In genomic region chr3:23950303-23950702, GRCh38 we compare ENCODE assay signal across 8 cellular contexts. TPM values are rescaled to one million over a fixed set of nuclear protein-coding genes. Genes with fewer than 3 reads are reported as not detected.
DNase-seq lines count a peak whose midpoint lies in the region; ATAC-seq, FAIRE-seq and TF ChIP-seq lines count a peak whose summit lies in the region.

No MANE protein-coding gene starts in this region.

- no TSS peak for BruUV-seq in Caco-2 (replicated peaks; lab: Mats Ljungman, UMichigan)

- H3K4me3 Mint-ChIP-seq in CD14-positive monocyte (peak overlapping the region; percentile 57 to 62), Caco-2 (ENCODE audit: unreplicated experiment) (no peak overlapping the region)

- intact Hi-C loops in CD14-positive monocyte (cut with micrococcal nuclease) (no loop called here), kidney (cut with DNase I) (no loop called here), Caco-2 (cut with micrococcal nuclease; ENCODE audit: unreplicated experiment) (no loop called here)

- peak; percentile 13 for ATAC-seq in GM21367 (IDR thresholded peaks at IDR 0.05; ENCODE audit: unreplicated experiment)

- H3K9me3 ChIP-seq in kidney (ENCODE audit: control insufficient read depth in 1 of 2, low read length in 2 of 2) (no peaks in the 10 kb centered on the region), Caco-2 (no peaks in the 10 kb centered on the region)

- H3K36me3 ChIP-seq in kidney (ENCODE audit: control insufficient read depth in 1 of 2, insufficient read depth in 2 of 2, low read length in 2 of 2): peaks cover 2 to 7% of the 10 kb centered on the region in 2 donors
- H3K36me3 ChIP-seq in Caco-2 (ENCODE audit: control insufficient read depth, insufficient read depth, low read length): no peaks in the 10 kb centered on the region

- H3K9me3 Mint-ChIP-seq in CD14-positive monocyte (no peaks in the 10 kb centered on the region), Caco-2 (ENCODE audit: unreplicated experiment) (no peaks in the 10 kb centered on the region)

- H3K4me1 ChIP-seq in kidney (ENCODE audit: control insufficient read depth in 1 of 2, insufficient read depth in 1 of 2, low read depth in 1 of 2, low read length in 2 of 2) (peaks cover 24 to 30% of the 10 kb centered on the region in 2 donors), Caco-2 (peaks cover 24% of the 10 kb centered on the region)

- H3K27ac Mint-ChIP-seq in CD14-positive monocyte (peak overlapping the region; percentile 33 to 85 (median 80)), Caco-2 (ENCODE audit: unreplicated experiment) (no peak overlapping the region)

- TF ChIP-seq CTCF in CD14-positive monocyte (IDR thresholded peaks at IDR 0.05): no peak
- TF ChIP-seq CTCF in kidney (IDR thresholded peaks at IDR 0.05; ENCODE audit: borderline replicate concordance, extremely low read depth, insufficient read depth): no peak
- TF ChIP-seq CTCF in Caco-2 (IDR thresholded peaks at IDR 0.05; ENCODE audit: insufficient read depth in 1 of 2, low read depth in 1 of 2, low read length in 1 of 2, severe bottlenecking in 1 of 2, unreplicated experiment in 1 of 2): no peak

- H3K27me3 Mint-ChIP-seq in CD14-positive monocyte (ENCODE audit: low read depth in 3 of 3) (no peaks in the 10 kb centered on the region), Caco-2 (ENCODE audit: insufficient read depth, unreplicated experiment) (no peaks in the 10 kb centered on the region)

- H3K36me3 Mint-ChIP-seq in CD14-positive monocyte: peaks cover 7 to 14% of the 10 kb centered on the region in 2 donors
- peaks cover 27% of the 10 kb centered on the region for H3K36me3 Mint-ChIP-seq in Caco-2 (ENCODE audit: insufficient read depth, unreplicated experiment)

- DNase-seq in CD14-positive monocyte (ENCODE audit: low spot score) (no peak), NAMALWA (ENCODE audit: low spot score) (peak; percentile 55), kidney (no peak), NCI-H748 (lab: John Stamatoyannopoulos, UW; ENCODE audit: unreplicated experiment) (no peak), Caco-2 (no peak)
- DNase-seq in activated CD4-positive, CD25-positive, alpha-beta regulatory T cell (lab: John Stamatoyannopoulos, UW): no peak
- DNase-seq in activated CD4-positive, CD25-positive, alpha-beta regulatory T cell treated with anti-CD3 and anti-CD28 coated beads, Interleukin-2, amount 50 U/mL, for 72 hours: no peak

- no peak overlapping the region for H3K9ac ChIP-seq in kidney (ENCODE audit: low read length in 2 of 2)

- POLR2A ChIA-PET in Caco-2 (lab: Charles Lee): no interaction called here

- H3K4me1 Mint-ChIP-seq in CD14-positive monocyte (peaks cover 26% of the 10 kb centered on the region), Caco-2 (ENCODE audit: low read depth, unreplicated experiment) (peaks cover 7% of the 10 kb centered on the region)

- CTCF ChIA-PET in Caco-2 (lab: Charles Lee): no interaction called here

- no peaks in the 10 kb centered on the region for H3K27me3 ChIP-seq in Caco-2 (replicated peaks; ENCODE audit: control insufficient read depth, insufficient read depth, low read length)

- FAIRE-seq in kidney (lab: Jason Lieb, UNC): no peak

- H3K4me3 ChIP-seq in kidney (ENCODE audit: low read length in 2 of 2) (peak overlapping the region; percentile 15 to 31), Caco-2 (ENCODE audit: low read depth, low read length) (no peak overlapping the region)

- no peak overlapping the region for H3K27ac ChIP-seq in kidney (ENCODE audit: low read depth in 2 of 2, low read length in 2 of 2)

RNA-seq across cellular contexts. Expression of gene NR1D2, which starts 5.2 kb away (rescaled TPM):
- 1 to 10 TPM; 4.1 to 5.4 TPM for polyA plus RNA-seq in CD14-positive monocyte
- total RNA-seq in kidney: 49.3 TPM
- polyA plus RNA-seq in kidney (ENCODE audit: insufficient read depth, low read depth, low replicate concordance): 7.1 TPM
- total RNA-seq in Caco-2 (2022): 22.8 and 23.9 TPM in 2 replicates

RNA-seq across cellular contexts. Expression of gene RPL15, which starts 33.4 kb away (rescaled TPM):
- 1,000 to 10,000 TPM; 2,781 to 3,161 TPM for polyA plus RNA-seq in CD14-positive monocyte
- 1,508 TPM for total RNA-seq in kidney
- 2,114 TPM for polyA plus RNA-seq in kidney (ENCODE audit: insufficient read depth, low read depth, low replicate concordance)
- 1,611 and 1,698 TPM in 2 replicates for total RNA-seq in Caco-2 (2022)

RNA-seq across cellular contexts. Expression of gene NKIRAS1, which starts 33.5 kb away (rescaled TPM):
- polyA plus RNA-seq in CD14-positive monocyte: 1 to 10 TPM; 1.9 to 2.0 TPM
- total RNA-seq in kidney: 7.1 TPM
- polyA plus RNA-seq in kidney (ENCODE audit: insufficient read depth, low read depth, low replicate concordance): 17.2 TPM
- total RNA-seq in Caco-2 (2022): 6.6 and 6.8 TPM in 2 replicates
